ENCODE assay signal across 1 cellular context in the genomic region with DNA sequence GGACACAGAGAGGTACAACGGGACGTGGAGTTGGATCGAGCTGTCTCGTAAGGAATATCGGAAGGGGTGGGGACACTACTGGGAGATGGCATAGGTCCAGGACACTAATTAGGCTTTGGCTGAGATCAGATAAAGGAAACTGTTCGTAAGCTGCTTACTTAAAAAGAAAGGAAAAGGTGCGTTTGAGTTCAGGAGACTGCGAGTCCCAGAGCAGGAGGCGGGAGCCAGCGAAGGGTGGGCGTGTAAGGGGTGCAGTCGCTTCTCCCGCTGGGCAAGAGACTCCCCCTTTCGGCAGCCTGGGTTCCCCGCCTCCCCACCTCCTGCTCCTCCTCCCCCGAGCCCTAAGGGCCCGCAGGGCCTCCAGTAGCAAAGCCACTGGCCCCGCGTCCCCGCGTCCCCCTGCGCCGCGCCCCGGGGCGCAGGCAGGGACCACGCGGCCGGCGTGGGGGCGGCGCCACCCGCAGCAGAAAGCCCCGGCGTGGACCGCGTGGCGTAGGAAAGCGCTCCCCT.
TF ChIP-seq lines count a peak whose summit lies in the region.

No MANE protein-coding gene starts in this region.

TF ChIP-seq in K562, 482 proteins besides CTCF, POLR2A, EP300 and RAD21 (continued from another document and continues in another):
- TF ChIP-seq, protein P1, sequence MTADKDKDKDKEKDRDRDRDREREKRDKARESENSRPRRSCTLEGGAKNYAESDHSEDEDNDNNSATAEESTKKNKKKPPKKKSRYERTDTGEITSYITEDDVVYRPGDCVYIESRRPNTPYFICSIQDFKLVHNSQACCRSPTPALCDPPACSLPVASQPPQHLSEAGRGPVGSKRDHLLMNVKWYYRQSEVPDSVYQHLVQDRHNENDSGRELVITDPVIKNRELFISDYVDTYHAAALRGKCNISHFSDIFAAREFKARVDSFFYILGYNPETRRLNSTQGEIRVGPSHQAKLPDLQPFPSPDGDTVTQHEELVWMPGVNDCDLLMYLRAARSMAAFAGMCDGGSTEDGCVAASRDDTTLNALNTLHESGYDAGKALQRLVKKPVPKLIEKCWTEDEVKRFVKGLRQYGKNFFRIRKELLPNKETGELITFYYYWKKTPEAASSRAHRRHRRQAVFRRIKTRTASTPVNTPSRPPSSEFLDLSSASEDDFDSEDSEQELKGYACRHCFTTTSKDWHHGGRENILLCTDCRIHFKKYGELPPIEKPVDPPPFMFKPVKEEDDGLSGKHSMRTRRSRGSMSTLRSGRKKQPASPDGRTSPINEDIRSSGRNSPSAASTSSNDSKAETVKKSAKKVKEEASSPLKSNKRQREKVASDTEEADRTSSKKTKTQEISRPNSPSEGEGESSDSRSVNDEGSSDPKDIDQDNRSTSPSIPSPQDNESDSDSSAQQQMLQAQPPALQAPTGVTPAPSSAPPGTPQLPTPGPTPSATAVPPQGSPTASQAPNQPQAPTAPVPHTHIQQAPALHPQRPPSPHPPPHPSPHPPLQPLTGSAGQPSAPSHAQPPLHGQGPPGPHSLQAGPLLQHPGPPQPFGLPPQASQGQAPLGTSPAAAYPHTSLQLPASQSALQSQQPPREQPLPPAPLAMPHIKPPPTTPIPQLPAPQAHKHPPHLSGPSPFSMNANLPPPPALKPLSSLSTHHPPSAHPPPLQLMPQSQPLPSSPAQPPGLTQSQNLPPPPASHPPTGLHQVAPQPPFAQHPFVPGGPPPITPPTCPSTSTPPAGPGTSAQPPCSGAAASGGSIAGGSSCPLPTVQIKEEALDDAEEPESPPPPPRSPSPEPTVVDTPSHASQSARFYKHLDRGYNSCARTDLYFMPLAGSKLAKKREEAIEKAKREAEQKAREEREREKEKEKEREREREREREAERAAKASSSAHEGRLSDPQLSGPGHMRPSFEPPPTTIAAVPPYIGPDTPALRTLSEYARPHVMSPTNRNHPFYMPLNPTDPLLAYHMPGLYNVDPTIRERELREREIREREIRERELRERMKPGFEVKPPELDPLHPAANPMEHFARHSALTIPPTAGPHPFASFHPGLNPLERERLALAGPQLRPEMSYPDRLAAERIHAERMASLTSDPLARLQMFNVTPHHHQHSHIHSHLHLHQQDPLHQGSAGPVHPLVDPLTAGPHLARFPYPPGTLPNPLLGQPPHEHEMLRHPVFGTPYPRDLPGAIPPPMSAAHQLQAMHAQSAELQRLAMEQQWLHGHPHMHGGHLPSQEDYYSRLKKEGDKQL (CRISPR knock-in tag; IDR thresholded peaks at IDR 0.05; ENCODE audit: borderline replicate concordance), result no peak
- TF ChIP-seq, protein P2, sequence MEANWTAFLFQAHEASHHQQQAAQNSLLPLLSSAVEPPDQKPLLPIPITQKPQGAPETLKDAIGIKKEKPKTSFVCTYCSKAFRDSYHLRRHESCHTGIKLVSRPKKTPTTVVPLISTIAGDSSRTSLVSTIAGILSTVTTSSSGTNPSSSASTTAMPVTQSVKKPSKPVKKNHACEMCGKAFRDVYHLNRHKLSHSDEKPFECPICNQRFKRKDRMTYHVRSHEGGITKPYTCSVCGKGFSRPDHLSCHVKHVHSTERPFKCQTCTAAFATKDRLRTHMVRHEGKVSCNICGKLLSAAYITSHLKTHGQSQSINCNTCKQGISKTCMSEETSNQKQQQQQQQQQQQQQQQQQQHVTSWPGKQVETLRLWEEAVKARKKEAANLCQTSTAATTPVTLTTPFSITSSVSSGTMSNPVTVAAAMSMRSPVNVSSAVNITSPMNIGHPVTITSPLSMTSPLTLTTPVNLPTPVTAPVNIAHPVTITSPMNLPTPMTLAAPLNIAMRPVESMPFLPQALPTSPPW (CRISPR knock-in tag; IDR thresholded peaks at IDR 0.05), result peak; percentile 53
- TF ChIP-seq E4F1 (CRISPR knock-in tag; IDR thresholded peaks at IDR 0.05; ENCODE audit: borderline replicate concordance) (no peak), GTF2A2 (tag; IDR thresholded peaks at IDR 0.05) (no peak), MLLT1 (IDR thresholded peaks at IDR 0.05) (peak in 1 of 2 experiments; percentile 20; a peak in 1 of 4 replicates), GTF2F1 (IDR thresholded peaks at IDR 0.05; ENCODE audit: low read depth, low read length) (no peak), SMARCC2 (IDR thresholded peaks at IDR 0.05; ENCODE audit: low read depth) (no peak), TAL1 (IDR thresholded peaks at IDR 0.05) (0 out of 2 replicates have a peak, but pooled peaks have one; percentile 4), MAZ (CRISPR knock-in tag; conservative IDR thresholded peaks at IDR 0.05 in 1 of 2, IDR thresholded peaks at IDR 0.05 in 1 of 2) (0 out of 4 replicates have a peak, but pooled peaks of 1 of the 2 experiments have one; percentile 20), E2F6 (IDR thresholded peaks at IDR 0.05; ENCODE audit: borderline replicate concordance in 1 of 2, extremely low read depth in 1 of 2, insufficient read depth in 1 of 2, insufficient read length in 1 of 2, low read depth in 1 of 2, low read length in 1 of 2, poor library complexity in 1 of 2, severe bottlenecking in 1 of 2) (peak in 1 of 2 experiments; percentile 48), TBP (optimal IDR thresholded peaks at IDR 0.05; ENCODE audit: low read depth, low read length) (no peak), IRF1 (CRISPR knock-in tag; IDR thresholded peaks at IDR 0.05; ENCODE audit: borderline replicate concordance) (no peak), TRIM24 (IDR thresholded peaks at IDR 0.05) (no peak), ARID1B (IDR thresholded peaks at IDR 0.05) (peak; percentile 49), ZNF431 (CRISPR knock-in tag; IDR thresholded peaks at IDR 0.05) (0 out of 2 replicates have a peak, but pooled peaks have one; percentile 2), ZFP36 (IDR thresholded peaks at IDR 0.05; ENCODE audit: low read depth, low read length, partially characterized antibody) (peak; percentile 9), EP400 (IDR thresholded peaks at IDR 0.05) (peak; percentile 27; the same call in 1 of the 2 replicates), ZNF507 (tag; conservative IDR thresholded peaks at IDR 0.05) (no peak), NCOA6 (IDR thresholded peaks at IDR 0.05) (no peak), FOXJ3 (CRISPR knock-in tag; IDR thresholded peaks at IDR 0.05) (no peak), ZEB2 (IDR thresholded peaks at IDR 0.05) (0 out of 2 replicates have a peak, but pooled peaks have one; percentile 13), ZBTB7A (IDR thresholded peaks at IDR 0.05; ENCODE audit: borderline replicate concordance, control insufficient read depth, low read depth, low read length) (peak; percentile 71; the same call in 1 of the 2 replicates), SIN3A (IDR thresholded peaks at IDR 0.05; ENCODE audit: borderline replicate concordance in 2 of 2, control insufficient read depth in 1 of 2, low read depth in 2 of 2, low read length in 2 of 2) (no peak; a peak in 1 of 4 replicates), ZNF197 (CRISPR knock-in tag; IDR thresholded peaks at IDR 0.05; ENCODE audit: low read depth) (no peak), PHB (CRISPR knock-in tag; IDR thresholded peaks at IDR 0.05) (no peak), HSF4 (CRISPR knock-in tag; IDR thresholded peaks at IDR 0.05; ENCODE audit: borderline replicate concordance) (no peak), SMARCE1 (IDR thresholded peaks at IDR 0.05) (peak; percentile 58)
- TF ChIP-seq, protein P3, sequence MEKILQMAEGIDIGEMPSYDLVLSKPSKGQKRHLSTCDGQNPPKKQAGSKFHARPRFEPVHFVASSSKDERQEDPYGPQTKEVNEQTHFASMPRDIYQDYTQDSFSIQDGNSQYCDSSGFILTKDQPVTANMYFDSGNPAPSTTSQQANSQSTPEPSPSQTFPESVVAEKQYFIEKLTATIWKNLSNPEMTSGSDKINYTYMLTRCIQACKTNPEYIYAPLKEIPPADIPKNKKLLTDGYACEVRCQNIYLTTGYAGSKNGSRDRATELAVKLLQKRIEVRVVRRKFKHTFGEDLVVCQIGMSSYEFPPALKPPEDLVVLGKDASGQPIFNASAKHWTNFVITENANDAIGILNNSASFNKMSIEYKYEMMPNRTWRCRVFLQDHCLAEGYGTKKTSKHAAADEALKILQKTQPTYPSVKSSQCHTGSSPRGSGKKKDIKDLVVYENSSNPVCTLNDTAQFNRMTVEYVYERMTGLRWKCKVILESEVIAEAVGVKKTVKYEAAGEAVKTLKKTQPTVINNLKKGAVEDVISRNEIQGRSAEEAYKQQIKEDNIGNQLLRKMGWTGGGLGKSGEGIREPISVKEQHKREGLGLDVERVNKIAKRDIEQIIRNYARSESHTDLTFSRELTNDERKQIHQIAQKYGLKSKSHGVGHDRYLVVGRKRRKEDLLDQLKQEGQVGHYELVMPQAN (IDR thresholded peaks at IDR 0.05; ENCODE audit: borderline replicate concordance), result peak; percentile 17; the same call in 1 of the 2 replicates
- TF ChIP-seq, protein P4, sequence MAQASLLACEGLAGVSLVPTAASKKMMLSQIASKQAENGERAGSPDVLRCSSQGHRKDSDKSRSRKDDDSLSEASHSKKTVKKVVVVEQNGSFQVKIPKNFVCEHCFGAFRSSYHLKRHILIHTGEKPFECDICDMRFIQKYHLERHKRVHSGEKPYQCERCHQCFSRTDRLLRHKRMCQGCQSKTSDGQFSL (CRISPR knock-in tag; IDR thresholded peaks at IDR 0.05), result no peak
- TF ChIP-seq, protein P4 (tag; IDR thresholded peaks at IDR 0.05), result 0 out of 4 replicates have a peak, but pooled peaks of 1 of the 2 experiments have one; percentile 23
- TF ChIP-seq, protein P5, sequence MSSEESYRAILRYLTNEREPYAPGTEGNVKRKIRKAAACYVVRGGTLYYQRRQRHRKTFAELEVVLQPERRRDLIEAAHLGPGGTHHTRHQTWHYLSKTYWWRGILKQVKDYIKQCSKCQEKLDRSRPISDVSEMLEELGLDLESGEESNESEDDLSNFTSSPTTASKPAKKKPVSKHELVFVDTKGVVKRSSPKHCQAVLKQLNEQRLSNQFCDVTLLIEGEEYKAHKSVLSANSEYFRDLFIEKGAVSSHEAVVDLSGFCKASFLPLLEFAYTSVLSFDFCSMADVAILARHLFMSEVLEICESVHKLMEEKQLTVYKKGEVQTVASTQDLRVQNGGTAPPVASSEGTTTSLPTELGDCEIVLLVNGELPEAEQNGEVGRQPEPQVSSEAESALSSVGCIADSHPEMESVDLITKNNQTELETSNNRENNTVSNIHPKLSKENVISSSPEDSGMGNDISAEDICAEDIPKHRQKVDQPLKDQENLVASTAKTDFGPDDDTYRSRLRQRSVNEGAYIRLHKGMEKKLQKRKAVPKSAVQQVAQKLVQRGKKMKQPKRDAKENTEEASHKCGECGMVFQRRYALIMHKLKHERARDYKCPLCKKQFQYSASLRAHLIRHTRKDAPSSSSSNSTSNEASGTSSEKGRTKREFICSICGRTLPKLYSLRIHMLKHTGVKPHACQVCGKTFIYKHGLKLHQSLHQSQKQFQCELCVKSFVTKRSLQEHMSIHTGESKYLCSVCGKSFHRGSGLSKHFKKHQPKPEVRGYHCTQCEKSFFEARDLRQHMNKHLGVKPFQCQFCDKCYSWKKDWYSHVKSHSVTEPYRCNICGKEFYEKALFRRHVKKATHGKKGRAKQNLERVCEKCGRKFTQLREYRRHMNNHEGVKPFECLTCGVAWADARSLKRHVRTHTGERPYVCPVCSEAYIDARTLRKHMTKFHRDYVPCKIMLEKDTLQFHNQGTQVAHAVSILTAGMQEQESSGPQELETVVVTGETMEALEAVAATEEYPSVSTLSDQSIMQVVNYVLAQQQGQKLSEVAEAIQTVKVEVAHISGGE (CRISPR knock-in tag; IDR thresholded peaks at IDR 0.05), result no peak
- TF ChIP-seq, protein P6, sequence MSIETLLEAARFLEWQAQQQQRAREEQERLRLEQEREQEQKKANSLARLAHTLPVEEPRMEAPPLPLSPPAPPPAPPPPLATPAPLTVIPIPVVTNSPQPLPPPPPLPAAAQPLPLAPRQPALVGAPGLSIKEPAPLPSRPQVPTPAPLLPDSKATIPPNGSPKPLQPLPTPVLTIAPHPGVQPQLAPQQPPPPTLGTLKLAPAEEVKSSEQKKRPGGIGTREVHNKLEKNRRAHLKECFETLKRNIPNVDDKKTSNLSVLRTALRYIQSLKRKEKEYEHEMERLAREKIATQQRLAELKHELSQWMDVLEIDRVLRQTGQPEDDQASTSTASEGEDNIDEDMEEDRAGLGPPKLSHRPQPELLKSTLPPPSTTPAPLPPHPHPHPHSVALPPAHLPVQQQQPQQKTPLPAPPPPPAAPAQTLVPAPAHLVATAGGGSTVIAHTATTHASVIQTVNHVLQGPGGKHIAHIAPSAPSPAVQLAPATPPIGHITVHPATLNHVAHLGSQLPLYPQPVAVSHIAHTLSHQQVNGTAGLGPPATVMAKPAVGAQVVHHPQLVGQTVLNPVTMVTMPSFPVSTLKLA (conservative IDR thresholded peaks at IDR 0.05), result peak in 1 of 2 experiments; percentile 35; a peak in 1 of 4 replicates
